In the genomic region with DNA sequence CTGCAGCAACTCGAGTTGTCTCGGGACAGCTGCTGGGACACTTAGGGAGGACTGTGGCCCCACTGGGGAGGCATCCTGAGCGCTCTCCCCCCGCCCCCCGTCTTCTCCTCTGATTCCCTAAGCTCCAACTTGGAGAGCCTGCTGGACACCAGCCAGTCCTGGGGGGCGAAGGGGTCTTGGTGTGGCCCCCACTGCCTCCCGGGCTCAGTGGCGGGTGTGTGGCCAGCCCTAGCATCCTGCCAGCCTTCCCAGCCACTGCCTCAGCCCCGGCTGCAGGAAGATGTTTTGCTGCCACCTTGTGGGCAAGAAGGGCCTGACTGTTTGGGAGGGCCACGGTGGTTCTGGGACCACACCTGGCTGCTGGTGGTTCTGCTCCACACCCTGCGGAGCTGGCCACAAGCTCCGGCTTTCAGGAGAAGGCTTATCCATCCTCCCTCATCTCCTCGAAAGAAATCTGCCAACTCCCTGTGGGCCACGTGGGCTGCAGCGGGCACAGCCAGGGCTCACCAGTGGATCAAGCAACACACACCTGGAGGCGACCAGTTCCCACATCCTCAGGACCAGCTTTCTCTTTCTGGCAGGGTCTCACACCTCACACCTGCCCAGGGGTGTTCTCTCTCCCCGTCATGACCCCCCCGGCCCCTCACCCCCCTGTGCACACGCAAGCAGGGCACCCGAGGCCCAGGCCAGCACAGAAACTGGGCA, we compare ENCODE assay signal across 9 cellular contexts. TPM values are rescaled to one million over a fixed set of nuclear protein-coding genes. Genes with fewer than 3 reads are reported as not detected.
DNase-seq lines count a peak whose midpoint lies in the region; ATAC-seq and TF ChIP-seq lines count a peak whose summit lies in the region.
"Had no signal": no experiment of that assay in that cellular context is flagged by ENCODE, and none has a peak within 500 bp of the region (broad histone marks: within the 10 kb centered on the region; RNA-seq: fewer than 3 reads in every experiment).

No MANE protein-coding gene starts in this region.

- in situ Hi-C loops in SK-MEL-5 (cut with HindIII; ENCODE audit: low pct_unique_long_range_greater_than_20kb, low sequenced_read_pairs) = no loop called here

- H3K9me3 Mint-ChIP-seq in glutamatergic neuron (ENCODE audit: unreplicated experiment) = peaks cover 15% of the 10 kb centered on the region

- TF ChIP-seq CTCF in glutamatergic neuron (IDR thresholded peaks at IDR 0.05; ENCODE audit: partially characterized antibody, unreplicated experiment) = peak; percentile 95

- peak; percentile 81 for ATAC-seq in GM19438 (IDR thresholded peaks at IDR 0.05; ENCODE audit: low read depth, unreplicated experiment)
- ATAC-seq in aorta (ENCODE audit: low FRiP score) = peak; percentile 83

- peaks cover 49% of the 10 kb centered on the region for H3K4me1 Mint-ChIP-seq in glutamatergic neuron (ENCODE audit: low read depth, unreplicated experiment)

- peak overlapping the region; percentile 59 for H3K4me3 Mint-ChIP-seq in glutamatergic neuron (ENCODE audit: unreplicated experiment)
- H3K4me3 Mint-ChIP-seq: activated naive CD8-positive, alpha-beta T cell had no signal

- no peak overlapping the region for H3K4me3 ChIP-seq in aorta (ENCODE audit: low read length in 2 of 2)

- H3K9me3 ChIP-seq in aorta (ENCODE audit: control insufficient read depth, low read length) = no peaks in the 10 kb centered on the region

- no peak overlapping the region for H3K27ac ChIP-seq in aorta (ENCODE audit: low read depth in 1 of 2, low read length in 2 of 2)

- intact Hi-C loops in posterior vena cava (cut with DNase I) (loop anchor here in 1 of 2 donors (5.0 kb wide), 2 partner anchors 74 to 214 kb away; no protein-coding TSS in a partner anchor), aorta (cut with DNase I) (loop anchor here (2.0 to 5.0 kb wide), 4 partner anchors 24 to 214 kb away; a partner anchor contains a TSS)

- H3K36me3 ChIP-seq in aorta (ENCODE audit: control insufficient read depth in 1 of 2, insufficient read depth in 2 of 2, low read length in 1 of 2) = no peaks in the 10 kb centered on the region

- 33 to 39% methylated on average over 15 to 20 of the region's 20 CpGs for WGBS in aorta, 2 donors

- DNase-seq in COR-L47 (lab: John Stamatoyannopoulos, UW) (peak; percentile 63), HPDE6-E6E7 (ENCODE audit: extremely low spot score) (peak; percentile 88), SK-MEL-5 (ENCODE audit: low read depth, low spot score) (peak; percentile 86), glutamatergic neuron (peak; percentile 84), posterior vena cava (ENCODE audit: low spot score) (peak; percentile 93), aorta (peak; percentile 83 to 93)
- DNase-seq in activated naive CD4-positive, alpha-beta T cell treated with Interleukin-2 at 50 U/mL for 16 hours = peak; percentile 77

- no peaks in the 10 kb centered on the region for H3K27me3 ChIP-seq in aorta (ENCODE audit: control insufficient read depth in 1 of 2, insufficient read depth in 2 of 2, low read length in 1 of 2)

- no peak overlapping the region for H3K27ac Mint-ChIP-seq in glutamatergic neuron (ENCODE audit: unreplicated experiment)
- H3K27ac Mint-ChIP-seq: activated naive CD8-positive, alpha-beta T cell had no signal

- H3K36me3 Mint-ChIP-seq in glutamatergic neuron (ENCODE audit: unreplicated experiment) = no peaks in the 10 kb centered on the region
- H3K36me3 Mint-ChIP-seq: activated naive CD8-positive, alpha-beta T cell had no signal

- H3K27me3 Mint-ChIP-seq in glutamatergic neuron (ENCODE audit: unreplicated experiment) = peaks cover 17% of the 10 kb centered on the region

- H3K4me1 ChIP-seq in aorta (ENCODE audit: control insufficient read depth in 1 of 2, insufficient read depth in 2 of 2, low read length in 2 of 2) = no peaks in the 10 kb centered on the region

RNA-seq across cellular contexts. Expression of a gene that starts 24.8 kb away (rescaled TPM):
- 79.6 and 84.4 TPM in 2 replicates for total RNA-seq in SK-MEL-5 (2014; rRNA removed; shearing (Covaris generic))
- polyA plus RNA-seq in SK-MEL-5 (2015; cell fraction: cytosol; rRNA removed) = 243 and 264 TPM in 2 replicates
- 529 and 586 TPM in 2 replicates for polyA plus RNA-seq in SK-MEL-5 (2015; cell fraction: nucleus; rRNA removed)
- total RNA-seq in glutamatergic neuron (ENCODE audit: unreplicated experiment) (406 TPM), posterior vena cava (10 to 100 TPM; 55.7 to 63.6 TPM), aorta (100 to 1,000 TPM in 1 of 2 donors, 10 to 100 TPM in 1; 60.6 to 115 TPM)
- polyA plus RNA-seq in aorta = 100 to 1,000 TPM in 1 of 2 donors, 10 to 100 TPM in 1; 21.5 to 105 TPM

RNA-seq across cellular contexts. Expression of a gene that starts 27.8 kb away (rescaled TPM):
- 38.5 and 38.9 TPM in 2 replicates for total RNA-seq in SK-MEL-5 (2014; rRNA removed; shearing (Covaris generic))
- 124 and 133 TPM in 2 replicates for polyA plus RNA-seq in SK-MEL-5 (2015; cell fraction: cytosol; rRNA removed)
- polyA plus RNA-seq in SK-MEL-5 (2015; cell fraction: nucleus; rRNA removed) = 113 and 123 TPM in 2 replicates
- total RNA-seq in glutamatergic neuron (ENCODE audit: unreplicated experiment) = 45.7 TPM
- total RNA-seq in posterior vena cava = 10 to 100 TPM; 27.4 to 27.7 TPM
- total RNA-seq in aorta = 10 to 100 TPM; 32.7 to 33.9 TPM
- polyA plus RNA-seq in aorta = 10 to 100 TPM; 19.0 to 72.4 TPM

RNA-seq across cellular contexts. Expression of a gene that starts 30.5 kb away (rescaled TPM):
- 113 and 130 TPM in 2 replicates for total RNA-seq in SK-MEL-5 (2014; rRNA removed; shearing (Covaris generic))
- polyA plus RNA-seq in SK-MEL-5 (2015; cell fraction: cytosol; rRNA removed) = 143 and 146 TPM in 2 replicates
- 1,663 and 1,755 TPM in 2 replicates for polyA plus RNA-seq in SK-MEL-5 (2015; cell fraction: nucleus; rRNA removed)
- total RNA-seq in glutamatergic neuron (ENCODE audit: unreplicated experiment) (64.7 TPM), posterior vena cava (10 to 100 TPM; 35.5 to 56.3 TPM), aorta (10 to 100 TPM; 45.6 to 56.6 TPM)
- polyA plus RNA-seq in aorta = 100 to 1,000 TPM in 1 of 2 donors, 10 to 100 TPM in 1; 58.4 to 216 TPM

RNA-seq across cellular contexts. Expression of a gene that starts 51.7 kb away (rescaled TPM):
- total RNA-seq in SK-MEL-5 (2014; rRNA removed; shearing (Covaris generic)) = 286 and 311 TPM in 2 replicates
- 445 and 568 TPM in 2 replicates for polyA plus RNA-seq in SK-MEL-5 (2015; cell fraction: cytosol; rRNA removed)
- 1,161 and 1,423 TPM in 2 replicates for polyA plus RNA-seq in SK-MEL-5 (2015; cell fraction: nucleus; rRNA removed)
- total RNA-seq in glutamatergic neuron (ENCODE audit: unreplicated experiment) (99.4 TPM), posterior vena cava (100 to 1,000 TPM; 105 to 212 TPM), aorta (100 to 1,000 TPM; 118 to 128 TPM)
- polyA plus RNA-seq in aorta = 100 to 1,000 TPM in 1 of 2 donors, 10 to 100 TPM in 1; 37.1 to 215 TPM

RNA-seq across cellular contexts. Expression of a gene that starts 53.4 kb away (rescaled TPM):
- 80.8 TPM in 2 replicates for total RNA-seq in SK-MEL-5 (2014; rRNA removed; shearing (Covaris generic))
- 61.8 and 66.3 TPM in 2 replicates for polyA plus RNA-seq in SK-MEL-5 (2015; cell fraction: cytosol; rRNA removed)
- polyA plus RNA-seq in SK-MEL-5 (2015; cell fraction: nucleus; rRNA removed) = 23.7 and 28.3 TPM in 2 replicates
- total RNA-seq in glutamatergic neuron (ENCODE audit: unreplicated experiment) (52.9 TPM), posterior vena cava (1 to 10 TPM; 5.2 to 7.3 TPM), aorta (1 to 10 TPM; 4.1 to 6.6 TPM)
- 1 to 10 TPM; 6.0 to 8.9 TPM for polyA plus RNA-seq in aorta
